ENCODE assay signal across 30 cellular contexts in the genomic region with DNA sequence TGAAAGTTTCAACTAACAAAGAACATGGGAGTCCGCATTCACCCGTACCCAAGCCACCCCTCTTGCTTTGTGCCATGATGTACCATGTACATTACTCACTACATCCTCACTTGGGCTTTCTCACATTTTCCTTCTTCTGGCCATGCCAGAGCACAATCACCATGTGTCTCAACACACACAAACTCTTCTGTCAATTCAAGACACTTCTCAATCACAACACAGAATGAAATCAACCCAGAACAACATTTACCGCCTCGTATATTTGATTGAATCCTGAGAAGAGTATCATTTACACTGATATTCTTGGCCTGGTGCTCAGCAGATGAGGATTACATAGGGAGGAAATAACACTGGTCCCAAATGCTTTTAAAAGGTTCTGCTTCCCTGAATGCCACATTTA. TPM values are rescaled to one million over a fixed set of nuclear protein-coding genes. Genes with fewer than 3 reads are reported as not detected.
DNase-seq lines count a peak whose midpoint lies in the region; ATAC-seq and TF ChIP-seq lines count a peak whose summit lies in the region.
"Had no signal": no experiment of that assay in that cellular context is flagged by ENCODE, and none has a peak within 500 bp of the region (broad histone marks: within the 10 kb centered on the region; RNA-seq: fewer than 3 reads in every experiment).

No MANE protein-coding gene starts in this region.

- TF ChIP-seq CTCF in Panc1 (IDR thresholded peaks at IDR 0.05) (no peak), dorsolateral prefrontal cortex (IDR thresholded peaks at IDR 0.05 in 54 of 56, conservative IDR thresholded peaks at IDR 0.05 in 2 of 56; ENCODE audit: low read depth in 1 of 56, partially characterized antibody in 56 of 56) (no peak), Peyer's patch (IDR thresholded peaks at IDR 0.05) (no peak)

- H3K4me1 ChIP-seq in Panc1 (ENCODE audit: control insufficient read depth, insufficient read depth, low read length) (no peaks in the 10 kb centered on the region), Peyer's patch (no peaks in the 10 kb centered on the region)
- H3K4me1 ChIP-seq: BE2C, HAP-1 had no signal

- H3K27me3 ChIP-seq in Panc1 (ENCODE audit: control insufficient read depth, insufficient read depth, low read length) (no peaks in the 10 kb centered on the region), dorsolateral prefrontal cortex (peaks cover 0 to 98% (median 62%) of the 10 kb centered on the region in 45 donors), Peyer's patch (peaks cover 0 to 8% of the 10 kb centered on the region in 2 donors)

- intact Hi-C loops in Panc1 (cut with micrococcal nuclease; ENCODE audit: unreplicated experiment) (loop anchor here (5.0 kb wide), 1 partner anchor 193 kb away; no protein-coding TSS in a partner anchor), dorsolateral prefrontal cortex (cut with DNase I) (no loop called here)

- H3K4me3 ChIP-seq in Panc1 (ENCODE audit: low read depth in 2 of 2, low read length in 2 of 2) (no peak overlapping the region), dorsolateral prefrontal cortex (peak overlapping the region in 32 of 59 donors; percentile 4 to 59 (median 40)), Peyer's patch (no peak overlapping the region)
- H3K4me3 ChIP-seq: HAP-1, PC-9 had no signal

- CTCF ChIA-PET in Panc1 (lab: Charles Lee): no interaction called here

- in situ Hi-C loops in Panc1 (cut with HindIII; ENCODE audit: low pct_unique_long_range_greater_than_20kb, low sequenced_read_pairs): no loop called here

- peak overlapping the region; percentile 48; the same call in 1 of the 2 replicates for H3K27ac ChIP-seq in Panc1 (ENCODE audit: low read length)
- peak overlapping the region in 25 of 59 donors; percentile 12 to 93 (median 73) for H3K27ac ChIP-seq in dorsolateral prefrontal cortex
- H3K27ac ChIP-seq in substantia nigra (ENCODE audit: low read depth, low read length, poor library complexity, severe bottlenecking): peak overlapping the region; percentile 69
- H3K27ac ChIP-seq in Peyer's patch: no peak overlapping the region
- H3K27ac ChIP-seq: PC-9, RWPE1 had no signal

- no peaks in the 10 kb centered on the region for H3K9me3 ChIP-seq in Panc1 (ENCODE audit: control insufficient read depth, insufficient read depth, low read depth, low read length)
- H3K9me3 ChIP-seq in Peyer's patch: no peaks in the 10 kb centered on the region
- H3K9me3 ChIP-seq: BE2C, HAP-1 had no signal

- DNase-seq in Panc1 (ENCODE audit: low read depth, low spot score) (no peak), dorsolateral prefrontal cortex (no peak), medulla oblongata (ENCODE audit: extremely low spot score) (peak; percentile 35), substantia nigra (lab: John Stamatoyannopoulos, UW) (peak in 3 of 49 donors; percentile 9 to 39 (median 24)), HT-29 (ENCODE audit: low spot score) (no peak), Peyer's patch (no peak), SW480 (ENCODE audit: low spot score) (no peak)
- no peak for DNase-seq in activated naive CD4-positive, alpha-beta T cell treated with Interleukin-2 at 50 U/mL for 16 hours
- DNase-seq: 8988T; ACHN; BE2C; CD8-positive, alpha-beta memory T cell; DMS 273 treated with DMSO at 0.1 percent for 48 hours; EL; GF-D8; GOT3; HFFc6; KBM-7; MV-4-11; NCI-H1105; NCI-H146; NCI-H1930; NCI-H526 treated with DMSO at 0.1 percent for 48 hours; PC-9; SHP77 had no signal

- no peak for TF ChIP-seq POLR2A in Peyer's patch (IDR thresholded peaks at IDR 0.05)

- POLR2A ChIA-PET in Panc1 (lab: Charles Lee): no interaction called here

- BruUV-seq in Panc1 (replicated peaks; lab: Mats Ljungman, UMichigan): no TSS peak

- no peak for ATAC-seq in Panc1

- H3K36me3 ChIP-seq in Panc1 (ENCODE audit: control insufficient read depth, insufficient read depth, low read length) (no peaks in the 10 kb centered on the region), Peyer's patch (no peaks in the 10 kb centered on the region)
- H3K36me3 ChIP-seq: BE2C, HAP-1 had no signal

RNA-seq across cellular contexts. Expression of gene ADAMTS18, which starts 4.5 kb away (rescaled TPM):
- not detected for total RNA-seq in Panc1 (2021; ENCODE audit: unreplicated experiment)
- polyA plus RNA-seq in Panc1 (2012; ENCODE audit: insufficient read length): not detected
- 10 to 100 TPM in 20 of 120 experiments, 1 to 10 TPM in 59, under 1 TPM in 27, not detected in 14; 0.09 to 50.7 (median 3.7) TPM for total RNA-seq in dorsolateral prefrontal cortex
- total RNA-seq in HT-29 (2014; rRNA removed; shearing (Covaris generic)): not detected in 2 replicates
- 1 to 10 TPM in 1 of 4 donors, under 1 TPM in 1, not detected in 2; 0.27 to 2.5 TPM for total RNA-seq in Peyer's patch
- total RNA-seq: CD8-positive, alpha-beta memory T cell; HFFc6; MCF 10A; NCI-H460; PC-9 had no signal
- polyA plus RNA-seq: CD14-positive monocyte; CD8-positive, alpha-beta memory T cell had no signal

Comparison
In these comparisons a context has a peak if more than half of its experiments do, and no peak if none do; other contexts are left out.
1. H3K27ac ChIP-seq: peak in Panc1 (single experiment) and substantia nigra (single experiment); none in Peyer's patch (0 of 4).
2. H3K4me3 ChIP-seq: peak in dorsolateral prefrontal cortex (32 of 59); none in Panc1 (0 of 2) and Peyer's patch (0 of 4).